In the genomic region with DNA sequence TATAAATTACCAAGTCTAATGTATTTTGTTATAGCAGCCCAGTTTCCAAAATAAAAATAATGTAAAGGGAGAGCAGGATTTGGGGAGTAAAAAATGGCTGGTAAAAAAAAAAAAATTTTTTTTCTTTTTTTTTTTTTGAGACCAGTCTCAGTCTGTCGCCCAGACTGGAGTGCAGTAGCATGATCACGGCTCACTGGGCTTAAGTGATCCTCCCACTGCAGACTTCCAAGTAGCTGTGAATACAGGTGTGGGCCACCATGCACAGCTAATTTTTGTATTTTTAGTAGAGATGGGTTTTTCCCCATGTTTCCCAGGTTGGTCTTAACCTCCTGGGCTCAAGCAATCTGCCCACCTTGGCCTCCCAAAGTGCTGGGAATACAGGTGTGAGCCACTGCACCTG, we compare ENCODE assay signal across 18 cellular contexts. TPM values are rescaled to one million over a fixed set of nuclear protein-coding genes. Genes with fewer than 3 reads are reported as not detected.
DNase-seq lines count a peak whose midpoint lies in the region; ATAC-seq and TF ChIP-seq lines count a peak whose summit lies in the region.
"Had no signal": no experiment of that assay in that cellular context is flagged by ENCODE, and none has a peak within 500 bp of the region (broad histone marks: within the 10 kb centered on the region; RNA-seq: fewer than 3 reads in every experiment).

No MANE protein-coding gene starts in this region.

- no peaks in the 10 kb centered on the region for H3K9me3 Mint-ChIP-seq in activated naive CD4-positive, alpha-beta T cell treated with anti-CD3 and anti-CD28 coated beads, Interleukin-2, amount 50 U/mL, for 72 hours
- H3K9me3 Mint-ChIP-seq in Caco-2 (ENCODE audit: unreplicated experiment), result no peaks in the 10 kb centered on the region
- H3K9me3 Mint-ChIP-seq: CD8-positive, alpha-beta memory T cell; GM23338 had no signal

- no peaks in the 10 kb centered on the region for H3K4me1 Mint-ChIP-seq in Caco-2 (ENCODE audit: low read depth, unreplicated experiment)

- H3K9me3 ChIP-seq in Caco-2, result no peaks in the 10 kb centered on the region
- no peaks in the 10 kb centered on the region for H3K9me3 ChIP-seq in GM23248 (ENCODE audit: low read depth)
- H3K9me3 ChIP-seq: BE2C had no signal

- H3K27ac Mint-ChIP-seq in activated naive CD4-positive, alpha-beta T cell treated with anti-CD3 and anti-CD28 coated beads, Interleukin-2, amount 50 U/mL, for 72 hours, result no peak overlapping the region
- no peak overlapping the region for H3K27ac Mint-ChIP-seq in Caco-2 (ENCODE audit: unreplicated experiment)
- H3K27ac Mint-ChIP-seq: CD8-positive, alpha-beta memory T cell; GM23338 had no signal

- no peak overlapping the region for H3K4me2 ChIP-seq in GM23248 (ENCODE audit: unreplicated experiment)
- H3K4me2 ChIP-seq: GM23338 had no signal

- POLR2A ChIA-PET in Caco-2 (lab: Charles Lee), result no interaction called here

- H4K20me1 ChIP-seq in GM23248 (ENCODE audit: insufficient read depth), result no peaks in the 10 kb centered on the region

- H3K27ac ChIP-seq in GM23248, result no peak overlapping the region

- in situ Hi-C loops in GM23248 (cut with MboI), result no loop called here

- H3K4me1 ChIP-seq in Caco-2 (peaks cover 8% of the 10 kb centered on the region; the same call in 1 of the 2 replicates), GM23248 (ENCODE audit: insufficient read depth) (0 out of 2 replicates have a peak, but pooled peaks cover 6% of the 10 kb centered on the region)
- H3K4me1 ChIP-seq: BE2C had no signal

- no peak overlapping the region for H3K9ac ChIP-seq in GM23248

- no TSS peak for BruUV-seq in Caco-2 (replicated peaks; lab: Mats Ljungman, UMichigan)

- intact Hi-C loops in Caco-2 (cut with micrococcal nuclease; ENCODE audit: unreplicated experiment), result no loop called here

- DNase-seq in left kidney (ENCODE audit: low read depth, low spot score), result peak; percentile 41
- DNase-seq in activated naive CD4-positive, alpha-beta T cell treated with anti-CD3 and anti-CD28 coated beads, Interleukin-2, amount 50 U/mL, for 72 hours (ENCODE audit: low spot score in 2 of 2), result no peak
- DNase-seq in Caco-2, result no peak
- DNase-seq in left lobe of liver (ENCODE audit: low spot score), result no peak
- no peak for DNase-seq in GM23248
- DNase-seq: ACHN; BE2C; C1 segment of cervical spinal cord; CD4-positive, CD25-positive, alpha-beta regulatory T cell; CD8-positive, alpha-beta memory T cell; COR-L47; GDM1; HCEC 1CT; IMR-90 had no signal

- no peaks in the 10 kb centered on the region for H3K27me3 ChIP-seq in Caco-2 (replicated peaks; ENCODE audit: control insufficient read depth, insufficient read depth, low read length)
- H3K27me3 ChIP-seq in GM23248 (replicated peaks; ENCODE audit: insufficient read depth), result no peaks in the 10 kb centered on the region

- peaks cover 11 to 12% of the 10 kb centered on the region in 2 donors for H3K36me3 Mint-ChIP-seq in activated naive CD4-positive, alpha-beta T cell treated with anti-CD3 and anti-CD28 coated beads, Interleukin-2, amount 50 U/mL, for 72 hours
- peaks cover 8% of the 10 kb centered on the region for H3K36me3 Mint-ChIP-seq in Caco-2 (ENCODE audit: insufficient read depth, unreplicated experiment)

- no peak overlapping the region for H2AFZ ChIP-seq in GM23248
- H2AFZ ChIP-seq: GM23338 had no signal

- TF ChIP-seq CTCF in Caco-2 (IDR thresholded peaks at IDR 0.05; ENCODE audit: insufficient read depth in 1 of 2, low read depth in 1 of 2, low read length in 1 of 2, severe bottlenecking in 1 of 2, unreplicated experiment in 1 of 2), result no peak

- no peaks in the 10 kb centered on the region; the same call in 1 of the 2 replicates for H3K9me2 ChIP-seq in GM23248 (ENCODE audit: insufficient read depth)

- no peaks in the 10 kb centered on the region for H3K36me3 ChIP-seq in Caco-2 (ENCODE audit: control insufficient read depth, insufficient read depth, low read length)
- no peaks in the 10 kb centered on the region for H3K36me3 ChIP-seq in GM23248 (ENCODE audit: low read depth)
- H3K36me3 ChIP-seq: BE2C had no signal

- peaks cover 11% of the 10 kb centered on the region for H3K79me2 ChIP-seq in GM23248 (ENCODE audit: insufficient read depth)

- no peaks in the 10 kb centered on the region for H3F3A ChIP-seq in GM23248 (ENCODE audit: insufficient read depth)

- CTCF ChIA-PET in Caco-2 (lab: Charles Lee), result no interaction called here

- H3K4me3 ChIP-seq in Caco-2 (ENCODE audit: low read depth, low read length), result no peak overlapping the region
- H3K4me3 ChIP-seq in GM23248, result no peak overlapping the region
- H3K4me3 ChIP-seq: GM23338, K562 had no signal

- WGBS in GM23248 (ENCODE audit: low coverage in 1 of 2, low lambda C conversion rate in 2 of 2, missing lambda C conversion rate in 2 of 2), 2 experiments, result 61 to 79% methylated on average over 2 of the region's 2 CpGs

- H3K4me3 Mint-ChIP-seq in Caco-2 (ENCODE audit: unreplicated experiment), result no peak overlapping the region
- H3K4me3 Mint-ChIP-seq: CD4-positive, CD25-positive, alpha-beta regulatory T cell; CD8-positive, alpha-beta memory T cell; GM23338 had no signal

- H3K27me3 Mint-ChIP-seq in Caco-2 (ENCODE audit: insufficient read depth, unreplicated experiment), result peaks cover 6% of the 10 kb centered on the region

- ATAC-seq in GM18858 (IDR thresholded peaks at IDR 0.05; ENCODE audit: unreplicated experiment), result peak; percentile 20
- ATAC-seq in HG02884 (IDR thresholded peaks at IDR 0.05; ENCODE audit: unreplicated experiment), result peak; percentile 23
- no peak for ATAC-seq in activated naive CD4-positive, alpha-beta T cell treated with anti-CD3 and anti-CD28 coated beads, Interleukin-2, amount 50 U/mL, for 72 hours
- no peak for ATAC-seq in left lobe of liver
- ATAC-seq: GM23338, K562 had no signal

RNA-seq across cellular contexts. Expression of a gene that starts 4.8 kb away (rescaled TPM):
- 10 to 100 TPM; 41.7 to 57.0 TPM for total RNA-seq in activated naive CD4-positive, alpha-beta T cell treated with anti-CD3 and anti-CD28 coated beads, Interleukin-2, amount 50 U/mL, for 72 hours
- total RNA-seq in Caco-2 (2022) (47.4 and 50.4 TPM in 2 replicates), left lobe of liver (6.8 TPM)
- 25.7 and 39.1 TPM in 2 replicates for total RNA-seq in GM23248 (2014; rRNA removed; shearing (Covaris generic))
- polyA plus RNA-seq in GM23248 (2016; fragmentation: Nextera tagmentation; extraction: Ambion mirVana), result 47.2 and 59.6 TPM in 2 replicates

RNA-seq across cellular contexts. Expression of a gene that starts 45.3 kb away (rescaled TPM):
- total RNA-seq in activated naive CD4-positive, alpha-beta T cell treated with anti-CD3 and anti-CD28 coated beads, Interleukin-2, amount 50 U/mL, for 72 hours, result under 1 TPM; 0.59 to 0.70 TPM
- total RNA-seq in Caco-2 (2022), result not detected in 2 replicates
- not detected for total RNA-seq in left lobe of liver
- total RNA-seq in GM23248 (2014; rRNA removed; shearing (Covaris generic)), result 0.25 TPM in 1 of 2 replicates, not detected in the other
- 1.3 and 1.6 TPM in 2 replicates for polyA plus RNA-seq in GM23248 (2016; fragmentation: Nextera tagmentation; extraction: Ambion mirVana)
- total RNA-seq: CD4-positive, CD25-positive, alpha-beta regulatory T cell had no signal
- polyA plus RNA-seq: CD8-positive, alpha-beta memory T cell; K562 had no signal

Comparison
In these comparisons a context has a peak if more than half of its experiments do, and no peak if none do; other contexts are left out.
1. ATAC-seq: peak in GM18858 (single experiment) and HG02884 (single experiment); none in activated naive CD4-positive, alpha-beta T cell treated with anti-CD3 and anti-CD28 coated beads, Interleukin-2, amount 50 U/mL, for 72 hours (0 of 2) and left lobe of liver (single experiment).